In the genomic region with DNA sequence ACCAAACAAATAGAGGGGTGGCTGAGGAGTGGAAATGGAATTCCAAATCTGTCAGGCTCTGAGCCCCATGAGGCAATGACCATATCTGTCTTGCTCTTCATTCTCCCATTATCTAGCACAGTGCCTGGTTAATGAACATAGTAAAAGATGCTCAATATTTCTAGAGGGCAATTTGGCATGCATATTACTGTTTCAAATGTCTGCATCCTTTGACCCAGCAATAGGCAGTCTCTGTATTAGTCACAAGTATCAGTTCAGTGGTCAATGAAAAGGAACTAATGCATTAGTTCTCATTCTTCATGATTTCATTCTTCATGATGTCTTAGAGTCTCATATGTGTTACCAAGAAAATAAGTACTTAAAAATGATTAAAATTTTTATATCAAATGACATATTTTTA, we compare ENCODE assay signal across 16 cellular contexts.
DNase-seq lines count a peak whose midpoint lies in the region; ATAC-seq and TF ChIP-seq lines count a peak whose summit lies in the region.
"Had no signal": no experiment of that assay in that cellular context is flagged by ENCODE, and none has a peak within 500 bp of the region (broad histone marks: within the 10 kb centered on the region; RNA-seq: fewer than 3 reads in every experiment).

No MANE protein-coding gene starts in this region.

- H3K27me3 ChIP-seq in brain microvascular endothelial cell (replicated peaks) = no peaks in the 10 kb centered on the region

- ATAC-seq in GM18861 (IDR thresholded peaks at IDR 0.05; ENCODE audit: unreplicated experiment) (peak; percentile 60), GM21786 (IDR thresholded peaks at IDR 0.05; ENCODE audit: unreplicated experiment) (peak; percentile 48), HG03342 (IDR thresholded peaks at IDR 0.05; ENCODE audit: unreplicated experiment) (peak; percentile 64), GM19035 (IDR thresholded peaks at IDR 0.05; ENCODE audit: unreplicated experiment) (no peak), GM18909 (IDR thresholded peaks at IDR 0.05; ENCODE audit: poor library complexity, unreplicated experiment) (no peak)
- ATAC-seq: K562 had no signal

- TF ChIP-seq CTCF in brain microvascular endothelial cell (IDR thresholded peaks at IDR 0.05; ENCODE audit: low read depth, low read length, missing control alignments) = no peak

- DNase-seq in kidney tubule cell (ENCODE audit: low spot score) = peak; percentile 57
- no peak for DNase-seq in brain microvascular endothelial cell
- DNase-seq: ACHN; CD4-positive, CD25-positive, alpha-beta regulatory T cell; DMS53; H7; NCI-H146; NCI-H2227 treated with DMSO at 0.1 percent for 48 hours; NCI-H526 treated with DMSO at 0.1 percent for 48 hours; SIG-M5 had no signal

- H3K4me3 ChIP-seq in brain microvascular endothelial cell (ENCODE audit: low read depth, low read length) = no peak overlapping the region
- H3K4me3 ChIP-seq: K562 had no signal

- in situ Hi-C loops in brain microvascular endothelial cell (cut with HindIII; ENCODE audit: low pct_ligation_motif_present, low sequenced_read_pairs) = no loop called here

- H3K36me3 ChIP-seq in brain microvascular endothelial cell (replicated peaks) = no peaks in the 10 kb centered on the region

- H3K27ac ChIP-seq in brain microvascular endothelial cell = no peak overlapping the region

Comparison
In these comparisons a context has a peak if more than half of its experiments do, and no peak if none do; other contexts are left out.
1. ATAC-seq: peak in GM18861 (single experiment), GM21786 (single experiment) and HG03342 (single experiment); none in GM19035 (single experiment) and GM18909 (single experiment).